ENCODE assay signal across 18 cellular contexts in the genomic region with DNA sequence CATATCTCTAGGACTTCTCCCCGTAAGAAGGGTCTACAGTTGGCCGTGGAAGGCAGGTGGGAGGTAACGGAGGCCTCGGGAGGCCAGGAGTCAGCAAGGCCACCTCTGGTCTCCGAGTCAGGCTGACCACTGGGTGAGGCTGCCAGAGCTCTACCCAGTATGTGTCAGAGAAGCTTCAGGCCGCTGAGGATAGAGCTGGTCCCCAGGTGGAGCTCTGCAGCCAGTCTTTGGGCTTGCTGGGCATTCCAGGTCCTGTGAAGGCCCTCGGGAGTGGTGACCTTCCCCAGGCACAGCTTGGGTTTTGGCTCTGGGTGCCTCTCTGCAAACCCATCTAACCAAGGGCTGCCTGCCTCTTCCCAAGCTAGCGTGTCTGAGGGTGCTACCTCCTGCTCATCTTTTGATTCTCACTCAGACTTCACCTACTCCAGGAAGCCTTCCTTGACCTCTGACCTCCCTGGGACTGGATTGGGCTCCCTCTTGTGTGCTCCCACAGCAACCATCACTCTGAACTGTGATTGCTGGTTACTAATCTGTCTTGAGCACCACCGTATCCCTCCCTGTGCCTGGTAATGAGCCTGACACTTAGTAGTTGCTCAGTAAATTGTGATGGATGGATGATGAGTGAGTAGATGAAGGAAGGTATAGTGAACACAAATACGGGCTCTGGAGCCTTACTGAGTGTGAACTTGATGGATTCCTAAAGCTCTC. TPM values are rescaled to one million over a fixed set of nuclear protein-coding genes. Genes with fewer than 3 reads are reported as not detected.
"Had no signal": no experiment of that assay in that cellular context is flagged by ENCODE, and none has a peak within 500 bp of the region (broad histone marks: within the 10 kb centered on the region; RNA-seq: fewer than 3 reads in every experiment).

No MANE protein-coding gene starts in this region.

- H3K4me1 ChIP-seq: gastroesophageal sphincter, parathyroid adenoma, thyroid gland had no signal

- H3K36me3 ChIP-seq: gastroesophageal sphincter, thyroid gland had no signal

- H3K9ac ChIP-seq: parathyroid adenoma had no signal

- H3K4me3 ChIP-seq: gastroesophageal sphincter, thyroid gland had no signal

- DNase-seq: activated CD4-positive, alpha-beta T cell treated with anti-CD3 and anti-CD28 coated beads, Interleukin-2, amount 50 U/mL, for 4 hours; activated CD4-positive, CD25-positive, alpha-beta regulatory T cell treated with anti-CD3 and anti-CD28 coated beads, Interleukin-2, amount 50 U/mL, for 72 hours; activated gamma-delta T cell; activated T-cell treated with anti-CD3 and anti-CD28 coated beads, Interleukin-2, amount 50 U/mL, for 4 hours; anterior cingulate cortex; erythroblast; islet precursor cell; mammary epithelial cell; naive B cell; SW 1271; thyroid gland had no signal

- H3K9me3 ChIP-seq: gastroesophageal sphincter, thyroid gland had no signal

- H3K4me3 Mint-ChIP-seq: activated T-cell treated with anti-CD3 and anti-CD28 coated beads, Interleukin-2, amount 50 U/mL, for 4 hours; dendritic cell treated with granulocyte-macrophage colony-stimulating factor and Interleukin-4, amounts not matched to agents 40 ng/mL and 50 ng/mL, for 4 days; stimulated activated memory B cell treated with anti-CD40 and anti-IgM and Interleukin-4, amounts not matched to agents 10 μg/mL and 1 μg/mL and 100 μg/mL, for 72 hours; T-helper 2 cell treated with Interferon-gamma antibody and Interleukin-4, amounts not matched to agents 5 μg/mL and 100 μg/mL, for 36 hours had no signal

- H3K27me3 ChIP-seq: thyroid gland had no signal

- H3K36me3 Mint-ChIP-seq: activated naive CD4-positive, alpha-beta T cell treated with anti-CD3 and anti-CD28 coated beads, Interleukin-2, amount 50 U/mL, for 72 hours; naive B cell; stimulated activated memory B cell treated with anti-CD40 and anti-IgM and Interleukin-4, amounts not matched to agents 10 μg/mL and 1 μg/mL and 100 μg/mL, for 72 hours had no signal

- H3K9me3 Mint-ChIP-seq: activated naive CD4-positive, alpha-beta T cell treated with anti-CD3 and anti-CD28 coated beads, Interleukin-2, amount 50 U/mL, for 72 hours; activated T-cell treated with anti-CD3 and anti-CD28 coated beads, Interleukin-2, amount 50 U/mL, for 4 hours; dendritic cell treated with granulocyte-macrophage colony-stimulating factor and Interleukin-4, amounts not matched to agents 40 ng/mL and 50 ng/mL, for 4 days; naive B cell; stimulated activated memory B cell treated with anti-CD40 and anti-IgM and Interleukin-4, amounts not matched to agents 10 μg/mL and 1 μg/mL and 100 μg/mL, for 72 hours; T-helper 2 cell treated with Interferon-gamma antibody and Interleukin-4, amounts not matched to agents 5 μg/mL and 100 μg/mL, for 36 hours had no signal

- H3K27ac ChIP-seq: gastroesophageal sphincter, parathyroid adenoma, thyroid gland had no signal

- H3K27ac Mint-ChIP-seq: dendritic cell treated with granulocyte-macrophage colony-stimulating factor and Interleukin-4, amounts not matched to agents 40 ng/mL and 50 ng/mL, for 4 days; naive B cell; stimulated activated memory B cell treated with anti-CD40 and anti-IgM and Interleukin-4, amounts not matched to agents 10 μg/mL and 1 μg/mL and 100 μg/mL, for 72 hours; T-helper 2 cell treated with Interferon-gamma antibody and Interleukin-4, amounts not matched to agents 5 μg/mL and 100 μg/mL, for 36 hours had no signal

- H3K79me2 ChIP-seq: parathyroid adenoma had no signal

RNA-seq across cellular contexts. Expression of a gene that starts 22.3 kb away (rescaled TPM):
- total RNA-seq: mammary epithelial cell, renal cortical epithelial cell had no signal
